Comparison of ENCODE assay signal across 1 cellular context in the genomic region with DNA sequence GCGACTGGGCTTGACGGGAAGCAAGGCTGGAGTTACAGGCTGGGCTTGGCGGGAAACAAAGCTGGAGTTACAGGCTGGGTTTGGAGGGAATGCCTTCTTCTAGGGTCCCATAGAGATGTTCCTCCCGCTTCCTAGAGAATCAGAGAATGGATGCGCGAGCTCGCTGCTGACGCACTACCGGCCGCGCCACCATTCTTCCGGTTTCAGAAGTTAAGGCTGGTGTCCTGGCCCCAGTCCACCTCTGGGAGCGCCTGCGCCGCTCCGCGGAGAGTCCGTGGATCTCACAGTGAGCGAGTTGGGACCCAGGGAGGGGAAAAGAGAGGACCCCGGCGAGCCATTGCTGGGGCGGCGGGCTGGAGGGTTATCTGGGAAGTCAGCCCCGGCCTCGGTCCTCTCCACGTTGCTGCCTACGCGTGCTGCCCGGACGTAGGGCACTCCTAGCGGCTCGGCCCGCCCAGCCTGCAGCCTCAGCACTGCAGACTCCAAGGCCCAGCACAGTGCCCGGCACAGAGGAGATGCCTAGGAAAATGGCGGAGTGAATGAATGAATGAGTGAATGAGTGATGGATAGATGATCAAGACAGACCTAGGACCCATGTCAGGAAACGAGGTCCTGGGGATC.
TF ChIP-seq lines count a peak whose summit lies in the region.

TSS of gene ZNF502 (plus strand) at position 206 of the 621 bp plus-strand sequence. CDS start 7,602 bp downstream, outside the sequence.

TF ChIP-seq in K562, 482 proteins besides CTCF, POLR2A, EP300 and RAD21 (continued from another document):
- TF ChIP-seq SNIP1 (IDR thresholded peaks at IDR 0.05; ENCODE audit: low read depth) (peak; percentile 80), HNRNPLL (IDR thresholded peaks at IDR 0.05; ENCODE audit: low read depth, low read length, poor library complexity, severe bottlenecking) (no peak), ZSCAN32 (CRISPR knock-in tag; IDR thresholded peaks at IDR 0.05) (no peak), PURB (CRISPR knock-in tag; IDR thresholded peaks at IDR 0.05; ENCODE audit: low read depth) (no peak), GATAD2A (IDR thresholded peaks at IDR 0.05) (no peak), YBX1 (IDR thresholded peaks at IDR 0.05) (no peak), BMI1 (IDR thresholded peaks at IDR 0.05; ENCODE audit: low read length) (no peak)
- TF ChIP-seq, protein P1, sequence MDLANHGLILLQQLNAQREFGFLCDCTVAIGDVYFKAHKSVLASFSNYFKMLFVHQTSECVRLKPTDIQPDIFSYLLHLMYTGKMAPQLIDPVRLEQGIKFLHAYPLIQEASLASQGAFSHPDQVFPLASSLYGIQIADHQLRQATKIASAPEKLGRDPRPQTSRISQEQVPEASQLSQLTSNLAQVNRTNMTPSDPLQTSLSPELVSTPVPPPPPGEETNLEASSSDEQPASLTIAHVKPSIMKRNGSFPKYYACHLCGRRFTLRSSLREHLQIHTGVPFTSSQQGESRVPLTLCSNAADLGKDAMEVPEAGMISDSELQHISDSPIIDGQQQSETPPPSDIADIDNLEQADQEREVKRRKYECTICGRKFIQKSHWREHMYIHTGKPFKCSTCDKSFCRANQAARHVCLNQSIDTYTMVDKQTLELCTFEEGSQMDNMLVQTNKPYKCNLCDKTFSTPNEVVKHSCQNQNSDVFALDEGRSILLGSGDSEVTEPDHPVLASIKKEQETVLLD (IDR thresholded peaks at IDR 0.05) = no peak
